18 cellular contexts compared by ENCODE assay signal in genomic region chr4:88605744-88606143, GRCh38. TPM values are rescaled to one million over a fixed set of nuclear protein-coding genes. Genes with fewer than 3 reads are reported as not detected.
DNase-seq lines count a peak whose midpoint lies in the region; ATAC-seq and TF ChIP-seq lines count a peak whose summit lies in the region.
"Had no signal": no experiment of that assay in that cellular context is flagged by ENCODE, and none has a peak within 500 bp of the region (broad histone marks: within the 10 kb centered on the region; RNA-seq: fewer than 3 reads in every experiment).

No MANE protein-coding gene starts in this region.

- peaks cover 0 to 8% (median 3%) of the 10 kb centered on the region in 7 donors for H3K9me3 Mint-ChIP-seq in CD4-positive, CD25-positive, alpha-beta regulatory T cell

- POLR2A ChIA-PET in RWPE1 (lab: Yijun Ruan, JAX; ENCODE audit: low non-redundant PET): no interaction called here

- no peaks in the 10 kb centered on the region for H3K27me3 ChIP-seq in CD4-positive, CD25-positive, alpha-beta regulatory T cell (ENCODE audit: control insufficient read depth, insufficient read depth, low read length)
- H3K27me3 ChIP-seq in DND-41 (ENCODE audit: insufficient read depth, low read length, poor library complexity) (no peaks in the 10 kb centered on the region), osteoblast (ENCODE audit: insufficient read depth, low read length) (no peaks in the 10 kb centered on the region)
- H3K27me3 ChIP-seq: esophagus muscularis mucosa, right lobe of liver, suprapubic skin had no signal

- peaks cover 35 to 74% (median 54%) of the 10 kb centered on the region in 4 donors for H3K4me1 Mint-ChIP-seq in CD4-positive, CD25-positive, alpha-beta regulatory T cell

- CTCF ChIA-PET in RWPE1 (lab: Yijun Ruan, JAX): no interaction called here

- peak overlapping the region; percentile 21 for H3K4me3 ChIP-seq in CD4-positive, CD25-positive, alpha-beta regulatory T cell (ENCODE audit: low read depth, low read length)
- no peak overlapping the region for H3K4me3 ChIP-seq in DND-41 (ENCODE audit: low read depth in 1 of 2, low read length in 2 of 2)
- H3K4me3 ChIP-seq in osteoblast (ENCODE audit: insufficient read depth, low read length): no peak overlapping the region
- H3K4me3 ChIP-seq: esophagus muscularis mucosa, right lobe of liver, suprapubic skin had no signal

- H3K4me2 ChIP-seq in DND-41 (ENCODE audit: insufficient read depth, low read length) (no peak overlapping the region), osteoblast (ENCODE audit: insufficient read depth, low read length) (no peak overlapping the region)

- no peak for TF ChIP-seq CTCF in DND-41 (IDR thresholded peaks at IDR 0.05; ENCODE audit: borderline replicate concordance, extremely low read depth, low read length, poor library complexity, severe bottlenecking)
- no peak for TF ChIP-seq CTCF in RWPE1 (conservative IDR thresholded peaks at IDR 0.05; ENCODE audit: low read depth)
- TF ChIP-seq CTCF in osteoblast (IDR thresholded peaks at IDR 0.05; ENCODE audit: extremely low read depth, low read depth, low read length): no peak

- H3K27ac ChIP-seq in CD4-positive, CD25-positive, alpha-beta regulatory T cell (ENCODE audit: insufficient read depth, low read length, poor library complexity, severe bottlenecking): no peak overlapping the region
- H3K27ac ChIP-seq in DND-41 (ENCODE audit: low read length): no peak overlapping the region
- peak overlapping the region; percentile 23; the same call in 1 of the 2 replicates for H3K27ac ChIP-seq in RWPE1
- peak overlapping the region; percentile 100 for H3K27ac ChIP-seq in epithelial cell of prostate
- no peak overlapping the region for H3K27ac ChIP-seq in osteoblast (ENCODE audit: low read depth, low read length)
- H3K27ac ChIP-seq: esophagus muscularis mucosa, right lobe of liver, suprapubic skin had no signal

- ATAC-seq in CD4-positive, CD25-positive, alpha-beta regulatory T cell (ENCODE audit: low read depth in 2 of 2): no peak
- ATAC-seq in DND-41 (ENCODE audit: insufficient read depth, low read depth): peak; percentile 64; the same call in 2 of the 3 replicates
- no peak for ATAC-seq in GM19324 (IDR thresholded peaks at IDR 0.05; ENCODE audit: low FRiP score, unreplicated experiment)
- ATAC-seq: right lobe of liver had no signal

- H2AFZ ChIP-seq in DND-41 (ENCODE audit: low read depth, low read length): no peak overlapping the region
- no peak overlapping the region for H2AFZ ChIP-seq in osteoblast (ENCODE audit: low read length)

- no peak overlapping the region for H3K9ac ChIP-seq in DND-41 (ENCODE audit: low read depth, low read length)

- no peaks in the 10 kb centered on the region for H3K9me3 ChIP-seq in CD4-positive, CD25-positive, alpha-beta regulatory T cell (ENCODE audit: control insufficient read depth in 2 of 2, low read length in 2 of 2)
- H3K9me3 ChIP-seq in DND-41 (ENCODE audit: insufficient read depth, low read length, severe bottlenecking): no peaks in the 10 kb centered on the region
- no peaks in the 10 kb centered on the region for H3K9me3 ChIP-seq in osteoblast (ENCODE audit: low read depth, low read length)
- H3K9me3 ChIP-seq: esophagus muscularis mucosa, right lobe of liver, suprapubic skin had no signal

- no peak for DNase-seq in CD4-positive, CD25-positive, alpha-beta regulatory T cell
- peak; percentile 31 for DNase-seq in DND-41
- no peak for DNase-seq in RWPE1 (ENCODE audit: low spot score)
- no peak for DNase-seq in epithelial cell of prostate (ENCODE audit: low read depth, low spot score)
- DNase-seq in osteoblast (ENCODE audit: insufficient read length, low spot score, missing footprints): no peak
- no peak for DNase-seq in NCI-H1436 (lab: John Stamatoyannopoulos, UW)
- DNase-seq: activated CD4-positive, alpha-beta T cell treated with anti-CD3 and anti-CD28 coated beads for 48 hours; activated T-cell treated with anti-CD3 and anti-CD28 coated beads, Interleukin-2, amount 50 U/mL, for 48 hours; cortex of kidney; DMS 273 treated with DMSO at 0.1 percent for 48 hours; glutamatergic neuron; IMR-90; NCI-H2029 treated with DMSO at 0.1 percent for 48 hours; NCI-H524; right lobe of liver had no signal

- H3K79me2 ChIP-seq in DND-41 (ENCODE audit: insufficient read depth, low read length) (peaks cover 16% of the 10 kb centered on the region; the same call in 1 of the 2 replicates), osteoblast (ENCODE audit: insufficient read depth, low read length) (peaks cover 8% of the 10 kb centered on the region)

- H3K27ac Mint-ChIP-seq in CD4-positive, CD25-positive, alpha-beta regulatory T cell: peak overlapping the region; percentile 2 to 77 (median 63)

- H3K36me3 ChIP-seq in CD4-positive, CD25-positive, alpha-beta regulatory T cell (ENCODE audit: control insufficient read depth, insufficient read depth, low read length): peaks cover 38% of the 10 kb centered on the region
- peaks cover 42% of the 10 kb centered on the region for H3K36me3 ChIP-seq in DND-41 (ENCODE audit: insufficient read depth, low read length)
- H3K36me3 ChIP-seq in osteoblast (ENCODE audit: insufficient read depth, low read length): peaks cover 6% of the 10 kb centered on the region

- no peaks in the 10 kb centered on the region for H3K27me3 Mint-ChIP-seq in CD4-positive, CD25-positive, alpha-beta regulatory T cell

- H4K20me1 ChIP-seq in DND-41 (ENCODE audit: insufficient read depth, low read length) (0 out of 2 replicates have a peak, but pooled peaks cover 2% of the 10 kb centered on the region), osteoblast (ENCODE audit: insufficient read depth, low read length) (no peaks in the 10 kb centered on the region)

- peak overlapping the region in 3 of 4 donors; percentile 32 to 60 (median 40) for H3K4me3 Mint-ChIP-seq in CD4-positive, CD25-positive, alpha-beta regulatory T cell

- peaks cover 66% of the 10 kb centered on the region for H3K36me3 Mint-ChIP-seq in CD4-positive, CD25-positive, alpha-beta regulatory T cell

- peaks cover 30% of the 10 kb centered on the region for H3K4me1 ChIP-seq in CD4-positive, CD25-positive, alpha-beta regulatory T cell (ENCODE audit: control insufficient read depth, insufficient read depth, low read length, poor library complexity, severe bottlenecking)
- H3K4me1 ChIP-seq in DND-41 (ENCODE audit: insufficient read depth, low read length) (peaks cover 6% of the 10 kb centered on the region), osteoblast (ENCODE audit: insufficient read depth, low read length) (peaks cover 12% of the 10 kb centered on the region)
- H3K4me1 ChIP-seq: right lobe of liver had no signal

RNA-seq across cellular contexts. Expression of gene HERC3, which starts 13.5 kb away (rescaled TPM):
- total RNA-seq in CD4-positive, CD25-positive, alpha-beta regulatory T cell: 91.4 TPM
- polyA plus RNA-seq in CD4-positive, CD25-positive, alpha-beta regulatory T cell: 10 to 100 TPM; 35.4 to 60.2 (median 49.7) TPM
- total RNA-seq in osteoblast: 15.6 and 15.9 TPM in 2 replicates

Comparison
In these comparisons a context has a peak if more than half of its experiments do, and no peak if none do; other contexts are left out.
1. H3K27ac ChIP-seq: peak in RWPE1 (single experiment) and epithelial cell of prostate (single experiment); none in CD4-positive, CD25-positive, alpha-beta regulatory T cell (single experiment), DND-41 (single experiment) and osteoblast (single experiment).